In the genomic region with DNA sequence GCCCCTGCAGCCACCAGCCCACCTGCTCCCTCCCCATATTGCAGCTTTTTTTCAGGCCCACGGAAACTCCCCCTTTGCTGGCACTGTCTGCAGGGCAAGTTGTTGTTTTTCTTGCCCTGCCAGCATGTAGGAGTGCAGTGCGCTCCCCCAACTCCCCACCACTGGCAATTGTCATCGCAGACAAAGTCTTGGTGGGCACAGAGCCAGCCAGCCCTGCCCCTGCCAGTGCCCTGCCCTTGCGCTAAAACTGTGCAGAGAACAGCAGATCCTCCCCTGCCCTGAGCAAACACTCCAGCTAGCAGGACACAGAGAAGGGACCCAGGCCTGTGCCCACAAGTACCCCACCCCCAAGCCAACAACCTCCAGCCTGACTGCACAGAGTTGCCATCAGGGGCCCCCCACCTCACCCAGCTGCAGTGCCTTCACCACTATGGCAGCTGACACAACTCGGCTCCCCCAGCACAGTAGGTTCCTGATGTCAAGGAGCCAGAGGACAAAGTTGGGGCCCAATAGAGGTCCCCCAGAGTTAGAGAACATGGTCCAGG, we compare ENCODE assay signal across 22 cellular contexts.
"Had no signal": no experiment of that assay in that cellular context is flagged by ENCODE, and none has a peak within 500 bp of the region (broad histone marks: within the 10 kb centered on the region; RNA-seq: fewer than 3 reads in every experiment).

No MANE protein-coding gene starts in this region.

- H3K4me1 ChIP-seq: left ventricle myocardium inferior, neural progenitor cell, right atrium auricular region, right lobe of liver, tibial nerve had no signal

- H3K4me3 ChIP-seq: hepatocyte, left ventricle myocardium inferior, lung, neural progenitor cell, ovary, right atrium auricular region, right lobe of liver, smooth muscle cell, tibial nerve had no signal

- H3K4me2 ChIP-seq: hepatocyte, neural progenitor cell, smooth muscle cell had no signal

- DNase-seq: islet precursor cell; left ventricle myocardium inferior; mesendoderm; naive B cell; natural killer cell; nephron progenitor cell; ovary; right lobe of liver; stimulated activated CD4-positive, alpha-beta T cell treated with anti-CD3 and anti-CD28 coated beads, Interleukin-1b, Interleukin-23, amount 100 ng/mL, for 48 hours; stimulated activated CD4-positive, alpha-beta T cell treated with anti-CD3 and anti-CD28 coated beads, Interleukin-2, amount 100 ng/mL, for 48 hours; stimulated activated CD4-positive, alpha-beta T cell treated with anti-CD3 and anti-CD28 coated beads, Interleukin-4, amount 100 ng/mL, for 4 hours; stimulated activated CD8-positive, alpha-beta memory T cell treated with anti-CD3 and anti-CD28 coated beads, Interleukin-4, amount 100 ng/mL, for 48 hours; stimulated activated naive CD4-positive, alpha-beta T cell treated with Interleukin-2 at 50 U/mL for 16 hours; stimulated activated naive CD8-positive, alpha-beta T cell treated with anti-CD3 and anti-CD28 coated beads, Interleukin-15, amount 100 ng/mL, for 72 hours; substantia nigra had no signal

- H3K9ac ChIP-seq: neural progenitor cell had no signal

- H3K9me3 ChIP-seq: right lobe of liver had no signal

- H2AFZ ChIP-seq: hepatocyte, neural progenitor cell had no signal

- ATAC-seq: natural killer cell; right lobe of liver; stimulated activated memory B cell treated with anti-CD40 and anti-IgM and Interleukin-4, amounts not matched to agents 10 μg/mL and 1 μg/mL and 100 μg/mL, for 72 hours; stimulated activated naive CD8-positive, alpha-beta T cell treated with anti-CD3 and anti-CD28 coated beads, Interleukin-15, amount 100 ng/mL, for 72 hours had no signal

- H3K27ac ChIP-seq: hepatocyte, left ventricle myocardium inferior, neural progenitor cell, ovary, right atrium auricular region, right lobe of liver, tibial nerve had no signal

- H3K36me3 ChIP-seq: left ventricle myocardium inferior, neural progenitor cell, ovary, right atrium auricular region, right lobe of liver, tibial nerve had no signal

- H3K27me3 ChIP-seq: hepatocyte, neural progenitor cell, ovary, right atrium auricular region, right lobe of liver, tibial nerve had no signal
